ENCODE assay signal across 8 cellular contexts in the genomic region with DNA sequence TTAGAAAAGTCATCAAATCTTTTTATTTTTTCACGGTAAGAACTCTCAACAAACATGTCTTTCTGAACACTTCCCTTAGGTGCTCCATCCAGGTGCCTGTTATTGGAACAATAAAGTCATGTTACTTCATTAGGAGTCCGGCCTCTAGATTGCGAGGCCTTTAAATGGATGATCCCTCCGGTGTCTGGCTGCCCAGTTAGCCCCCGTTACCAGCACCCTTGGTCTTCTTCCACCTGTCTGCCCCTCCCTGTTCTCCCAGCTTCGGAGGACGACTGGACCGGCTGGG. TPM values are rescaled to one million over a fixed set of nuclear protein-coding genes. Genes with fewer than 3 reads are reported as not detected.
DNase-seq lines count a peak whose midpoint lies in the region; TF ChIP-seq lines count a peak whose summit lies in the region.

No MANE protein-coding gene starts in this region.

- TF ChIP-seq CTCF in CD14-positive monocyte (IDR thresholded peaks at IDR 0.05): no peak
- TF ChIP-seq CTCF in neural cell (IDR thresholded peaks at IDR 0.05; ENCODE audit: poor library complexity, severe bottlenecking): no peak

- TF ChIP-seq EP300 in neural cell (conservative IDR thresholded peaks at IDR 0.05; ENCODE audit: poor library complexity, severe bottlenecking): no peak

- H3K27ac ChIP-seq in KOPT-K1 (ENCODE audit: low read depth, low read length, poor library complexity, severe bottlenecking): peak overlapping the region; percentile 97
- H3K27ac ChIP-seq in neural cell (ENCODE audit: low read length): peak overlapping the region; percentile 85

- H3K4me1 Mint-ChIP-seq in CD14-positive monocyte: peaks cover 23% of the 10 kb centered on the region
- peaks cover 21% of the 10 kb centered on the region for H3K4me1 Mint-ChIP-seq in dendritic cell treated with granulocyte-macrophage colony-stimulating factor and Interleukin-4, amounts not matched to agents 40 ng/mL and 50 ng/mL, for 4 days (ENCODE audit: low read depth)

- peaks cover 0 to 1% (median 0%) of the 10 kb centered on the region in 7 donors for H3K9me3 Mint-ChIP-seq in CD14-positive monocyte
- no peaks in the 10 kb centered on the region for H3K9me3 Mint-ChIP-seq in dendritic cell treated with granulocyte-macrophage colony-stimulating factor and Interleukin-4, amounts not matched to agents 40 ng/mL and 50 ng/mL, for 4 days

- H3K36me3 ChIP-seq in KOPT-K1 (ENCODE audit: insufficient read depth, low read length): peaks cover 34% of the 10 kb centered on the region
- no peaks in the 10 kb centered on the region for H3K36me3 ChIP-seq in neural cell (ENCODE audit: insufficient read depth, low read length)

- peak overlapping the region; percentile 86 for H3K9ac ChIP-seq in neural cell (ENCODE audit: low read length)

- H3K4me3 ChIP-seq in neural cell (ENCODE audit: low read length): peak overlapping the region; percentile 97

- no peaks in the 10 kb centered on the region for H3K9me2 ChIP-seq in neural cell (ENCODE audit: insufficient read depth, low read length)

- intact Hi-C loops in CD14-positive monocyte (cut with micrococcal nuclease): loop anchor here in 1 of 2 donors (5.0 to 10.0 kb wide), 2 partner anchors 61 to 109 kb away; partner anchors contain the start of genes RPS26 and SUOX
- intact Hi-C loops in dendritic cell treated with granulocyte-macrophage colony-stimulating factor and Interleukin-4, amounts not matched to agents 40 ng/mL and 50 ng/mL, for 4 days (cut with micrococcal nuclease): loop anchor here (1.0 to 10.0 kb wide), 6 partner anchors 13 to 289 kb away; partner anchors contain the start of genes ESYT1, ORMDL2, RPL41 and RPS26

- H3F3A ChIP-seq in neural cell (ENCODE audit: insufficient read depth, low read length, poor library complexity, severe bottlenecking): no peaks in the 10 kb centered on the region

- peaks cover 0 to 7% (median 4%) of the 10 kb centered on the region in 3 donors for H3K27me3 Mint-ChIP-seq in CD14-positive monocyte (ENCODE audit: low read depth in 3 of 3)
- peaks cover 1% of the 10 kb centered on the region for H3K27me3 Mint-ChIP-seq in dendritic cell treated with granulocyte-macrophage colony-stimulating factor and Interleukin-4, amounts not matched to agents 40 ng/mL and 50 ng/mL, for 4 days

- no peaks in the 10 kb centered on the region for H4K20me1 ChIP-seq in neural cell (ENCODE audit: insufficient read depth)

- H3K9me3 ChIP-seq in KOPT-K1 (ENCODE audit: insufficient read depth, low read length, poor library complexity, severe bottlenecking): no peaks in the 10 kb centered on the region
- no peaks in the 10 kb centered on the region for H3K9me3 ChIP-seq in neural cell (ENCODE audit: low read length)

- peaks cover 22 to 25% of the 10 kb centered on the region in 2 donors for H3K36me3 Mint-ChIP-seq in CD14-positive monocyte
- peaks cover 42% of the 10 kb centered on the region for H3K36me3 Mint-ChIP-seq in dendritic cell treated with granulocyte-macrophage colony-stimulating factor and Interleukin-4, amounts not matched to agents 40 ng/mL and 50 ng/mL, for 4 days (ENCODE audit: low read depth)

- H3K4me2 ChIP-seq in neural cell (ENCODE audit: low read length): peak overlapping the region; percentile 46

- in situ Hi-C loops in ACHN (cut with HindIII; ENCODE audit: low pct_ligation_motif_present, low pct_unique_long_range_greater_than_20kb, low sequenced_read_pairs): no loop called here

- H3K4me3 Mint-ChIP-seq in CD14-positive monocyte: peak overlapping the region; percentile 99
- peak overlapping the region; percentile 98 for H3K4me3 Mint-ChIP-seq in dendritic cell treated with granulocyte-macrophage colony-stimulating factor and Interleukin-4, amounts not matched to agents 40 ng/mL and 50 ng/mL, for 4 days

- no peak for TF ChIP-seq RAD21 in neural cell (conservative IDR thresholded peaks at IDR 0.05)

- peaks cover 24% of the 10 kb centered on the region for H3K79me2 ChIP-seq in neural cell (replicated peaks; ENCODE audit: insufficient read depth, low read length)

- H3K27ac Mint-ChIP-seq in CD14-positive monocyte: peak overlapping the region; percentile 78 to 96 (median 93)
- H3K27ac Mint-ChIP-seq in dendritic cell treated with granulocyte-macrophage colony-stimulating factor and Interleukin-4, amounts not matched to agents 40 ng/mL and 50 ng/mL, for 4 days: peak overlapping the region; percentile 91

- DNase-seq in CD14-positive monocyte (ENCODE audit: low spot score) (no peak), NCI-H510A (lab: John Stamatoyannopoulos, UW) (no peak), DMS153 treated with DMSO at 0.1 percent for 48 hours (lab: John Stamatoyannopoulos, UW; ENCODE audit: unreplicated experiment) (no peak), OCI-M2 (lab: John Stamatoyannopoulos, UW; ENCODE audit: unreplicated experiment) (no peak), ACHN (no peak)

- no peaks in the 10 kb centered on the region for H3K27me3 ChIP-seq in neural cell (ENCODE audit: insufficient read depth, low read depth, low read length)

- peak overlapping the region; percentile 35 for H2AFZ ChIP-seq in neural cell (ENCODE audit: low read depth, low read length)

TF ChIP-seq in neural cell, 6 proteins besides CTCF, POLR2A, EP300 and RAD21:
- no peak for TF ChIP-seq SMC3 (conservative IDR thresholded peaks at IDR 0.05; ENCODE audit: poor library complexity)
TF ChIP-seq in neural cell: peak in this region for 0.

RNA-seq across cellular contexts. Expression of gene PA2G4, which starts 0.6 kb away (rescaled TPM):
- polyA plus RNA-seq in CD14-positive monocyte (10 to 100 TPM; 83.0 to 84.2 TPM), neural cell (109 and 115 TPM in 2 replicates)
- polyA minus RNA-seq in neural cell: 77.4 and 113 TPM in 2 replicates

RNA-seq across cellular contexts. Expression of gene RPL41, which starts 12.7 kb away (rescaled TPM):
- polyA plus RNA-seq in CD14-positive monocyte: 1,000 to 10,000 TPM; 2,986 to 3,308 TPM
- 1,970 and 2,186 TPM in 2 replicates for polyA plus RNA-seq in neural cell
- polyA minus RNA-seq in neural cell: 503 and 510 TPM in 2 replicates

RNA-seq across cellular contexts. Expression of gene ZC3H10, which starts 14.3 kb away (rescaled TPM):
- 1 to 10 TPM; 1.7 to 1.8 TPM for polyA plus RNA-seq in CD14-positive monocyte
- polyA plus RNA-seq in neural cell: 6.7 and 11.3 TPM in 2 replicates
- 18.8 and 25.1 TPM in 2 replicates for polyA minus RNA-seq in neural cell

RNA-seq across cellular contexts. Expression of gene ERBB3, which starts 23.8 kb away (rescaled TPM):
- polyA plus RNA-seq in CD14-positive monocyte: not detected
- 0.58 and 0.78 TPM in 2 replicates for polyA plus RNA-seq in neural cell
- polyA minus RNA-seq in neural cell: 0.23 and 0.24 TPM in 2 replicates

RNA-seq across cellular contexts. Expression of gene ESYT1, which starts 24.3 kb away (rescaled TPM):
- polyA plus RNA-seq in CD14-positive monocyte (10 to 100 TPM; 74.2 to 81.1 TPM), neural cell (19.6 and 25.1 TPM in 2 replicates)
- polyA minus RNA-seq in neural cell: 16.4 and 26.1 TPM in 2 replicates
